23 cellular contexts compared by ENCODE assay signal in genomic region chr6:139721924-139722323, GRCh38.
"Had no signal": no experiment of that assay in that cellular context is flagged by ENCODE, and none has a peak within 500 bp of the region (broad histone marks: within the 10 kb centered on the region; RNA-seq: fewer than 3 reads in every experiment).

No MANE protein-coding gene starts in this region.

- H3K79me2 ChIP-seq: hepatocyte had no signal

- H3K27me3 Mint-ChIP-seq: progenitor cell of endocrine pancreas had no signal

- DNase-seq: colonic mucosa; dermis blood vessel endothelial cell; esophagus squamous epithelium; foreskin keratinocyte; left colon; left ventricle myocardium superior; mesenchymal stem cell; naive B cell; right lobe of liver; spleen; stimulated activated CD4-positive, alpha-beta T cell treated with anti-CD3 and anti-CD28 coated beads, Interleukin-15, amount 100 ng/mL, for 24 hours; stimulated activated CD4-positive, alpha-beta T cell treated with anti-CD3 and anti-CD28 coated beads, Interleukin-1b, Interleukin-23, amount 100 ng/mL, for 48 hours; stimulated activated CD4-positive, alpha-beta T cell treated with anti-CD3 and anti-CD28 coated beads, Interleukin-4, amount 100 ng/mL, for 24 hours; tibial artery; upper lobe of left lung; uterus had no signal

- H3K9me3 Mint-ChIP-seq: stimulated activated naive CD8-positive, alpha-beta T cell treated with anti-CD3 and anti-CD28 coated beads, Interleukin-15, Interleukin-2, amounts not matched to agents 100 ng/mL and 50 ng/mL, for 24 hours had no signal

- H3K4me3 Mint-ChIP-seq: naive B cell; nephron; stimulated activated memory B cell treated with anti-CD40 and anti-IgM and Interleukin-4, amounts not matched to agents 10 μg/mL and 1 μg/mL and 100 μg/mL, for 72 hours; stimulated activated naive CD8-positive, alpha-beta T cell treated with anti-CD3 and anti-CD28 coated beads, Interleukin-15, Interleukin-2, amounts not matched to agents 100 ng/mL and 50 ng/mL, for 24 hours had no signal

- H3K27ac ChIP-seq: colonic mucosa, esophagus squamous epithelium, foreskin keratinocyte, hepatocyte, neutrophil, right lobe of liver, spleen, tibial artery, upper lobe of left lung, uterus had no signal

- H3K27ac Mint-ChIP-seq: progenitor cell of endocrine pancreas; stimulated activated memory B cell treated with anti-CD40 and anti-IgM and Interleukin-4, amounts not matched to agents 10 μg/mL and 1 μg/mL and 100 μg/mL, for 72 hours; stimulated activated naive CD8-positive, alpha-beta T cell treated with anti-CD3 and anti-CD28 coated beads, Interleukin-15, Interleukin-2, amounts not matched to agents 100 ng/mL and 50 ng/mL, for 24 hours had no signal

- H3K4me2 ChIP-seq: hepatocyte had no signal

- H3K4me1 Mint-ChIP-seq: naive B cell; stimulated activated memory B cell treated with anti-CD40 and anti-IgM and Interleukin-4, amounts not matched to agents 10 μg/mL and 1 μg/mL and 100 μg/mL, for 72 hours had no signal

- H3K27me3 ChIP-seq: colonic mucosa, esophagus squamous epithelium, foreskin keratinocyte, hepatocyte, neutrophil, right lobe of liver, spleen, tibial artery, upper lobe of left lung, uterus had no signal

- H3K4me1 ChIP-seq: colonic mucosa, esophagus squamous epithelium, foreskin keratinocyte, right lobe of liver, spleen, upper lobe of left lung, uterus had no signal

- H3K36me3 Mint-ChIP-seq: naive B cell; stimulated activated memory B cell treated with anti-CD40 and anti-IgM and Interleukin-4, amounts not matched to agents 10 μg/mL and 1 μg/mL and 100 μg/mL, for 72 hours had no signal

- H3K4me3 ChIP-seq: colonic mucosa, esophagus squamous epithelium, hepatocyte, lung, right lobe of liver, spleen, tibial artery, upper lobe of left lung, uterus had no signal

- ATAC-seq: foreskin keratinocyte; left colon; left ventricle myocardium superior; right lobe of liver; stimulated activated memory B cell treated with anti-CD40 and anti-IgM and Interleukin-4, amounts not matched to agents 10 μg/mL and 1 μg/mL and 100 μg/mL, for 72 hours had no signal

- H3K9me3 ChIP-seq: colonic mucosa, esophagus squamous epithelium, neutrophil, right lobe of liver, tibial artery, upper lobe of left lung, uterus had no signal

- H3K36me3 ChIP-seq: colonic mucosa, esophagus squamous epithelium, neutrophil, right lobe of liver, spleen, tibial artery, upper lobe of left lung, uterus had no signal

- H2AFZ ChIP-seq: hepatocyte had no signal
